In the genomic region with DNA sequence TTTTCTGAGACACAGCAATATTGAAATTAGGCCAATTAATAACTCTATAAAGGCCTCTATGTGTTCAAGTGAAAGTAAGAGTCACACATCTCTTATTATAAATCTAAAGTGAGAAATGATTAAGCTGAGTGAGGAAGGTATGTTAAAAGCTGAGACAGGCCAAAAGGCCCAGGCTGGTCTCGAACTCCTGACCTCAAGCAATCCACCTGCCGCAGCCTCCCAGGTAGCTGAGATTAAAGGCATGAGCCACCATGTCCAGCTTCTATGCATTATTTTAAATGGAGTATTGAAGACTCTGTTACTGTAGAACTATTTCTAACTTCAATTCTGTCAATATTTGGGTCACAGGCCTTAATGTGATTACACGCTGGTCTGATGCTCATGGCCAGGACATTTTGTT, we compare ENCODE assay signal across 7 cellular contexts.
DNase-seq lines count a peak whose midpoint lies in the region; ATAC-seq, FAIRE-seq and TF ChIP-seq lines count a peak whose summit lies in the region.
"Not testable (repeated sequence)": the region's sequence is repeated elsewhere in the genome, so short reads cannot be mapped to it uniquely, and the experiment has no call there.

No MANE protein-coding gene starts in this region.

- not testable (repeated sequence) for H3K36me3 Mint-ChIP-seq in Caco-2 (ENCODE audit: insufficient read depth, unreplicated experiment); WTC11

- not testable (repeated sequence) for H3K36me3 ChIP-seq in Caco-2 (ENCODE audit: control insufficient read depth, insufficient read depth, low read length); PC-9 (ENCODE audit: low read depth); GM12878 (ENCODE audit: control insufficient read depth in 2 of 2, insufficient read depth in 2 of 2, low read length in 1 of 2); endothelial cell of umbilical vein (ENCODE audit: control insufficient read depth in 2 of 2, extremely low read depth in 1 of 2, insufficient read depth in 2 of 2, low read length in 2 of 2)

- POLR2A ChIA-PET in Caco-2 (lab: Charles Lee); PC-9 (lab: Charles Lee; ENCODE audit: unreplicated experiment); WTC11 (lab: Charles Lee); GM12878 (lab: Charles Lee); endothelial cell of umbilical vein (lab: Charles Lee): not testable (repeated sequence)

- DNase-seq in Caco-2; H54 (ENCODE audit: insufficient read length, low spot score); PC-9; WTC11 (ENCODE audit: low spot score); GM12878 (ENCODE audit: low read depth, low spot score); endothelial cell of umbilical vein (ENCODE audit: low read depth, low spot score): not testable (repeated sequence)
- DNase-seq in cardiac septum (ENCODE audit: low spot score), result peak; percentile 60

- CTCF ChIA-PET in Caco-2 (lab: Charles Lee); PC-9 (lab: Charles Lee); WTC11 (lab: Charles Lee); GM12878 (lab: Yijun Ruan, JAX); endothelial cell of umbilical vein (lab: Charles Lee): not testable (repeated sequence)

- 86% methylated on average over 2 of the region's 3 CpGs for WGBS in GM12878 (ENCODE audit: insufficient coverage, insufficient replicate concordance, low lambda C conversion rate, missing lambda C conversion rate)

- not testable (repeated sequence) for H3F3A ChIP-seq in PC-9 (ENCODE audit: insufficient read depth, low read depth)

- not testable (repeated sequence) for H2AFZ ChIP-seq in PC-9; GM12878 (ENCODE audit: control insufficient read depth, low read depth, low read length); endothelial cell of umbilical vein (ENCODE audit: low read depth, low read length)

- not testable (repeated sequence) for H3K9me2 ChIP-seq in PC-9 (ENCODE audit: insufficient read depth)

- H3K4me3 Mint-ChIP-seq in Caco-2 (ENCODE audit: unreplicated experiment), result not testable (repeated sequence)
- peak overlapping the region; percentile 14; the same call in 1 of the 2 replicates for H3K4me3 Mint-ChIP-seq in WTC11

- H3K27ac ChIP-seq in PC-9; GM12878 (ENCODE audit: control insufficient read depth, insufficient read depth); endothelial cell of umbilical vein (ENCODE audit: insufficient read depth, low read depth, low read length): not testable (repeated sequence)

- H3K4me1 ChIP-seq in Caco-2; PC-9 (replicated peaks; ENCODE audit: insufficient read depth); GM12878 (ENCODE audit: control insufficient read depth, insufficient read depth, low read length); endothelial cell of umbilical vein (ENCODE audit: control insufficient read depth, extremely low read depth, insufficient read depth, low read length): not testable (repeated sequence)

- ATAC-seq in WTC11, GM12878: not testable (repeated sequence)

- not testable (repeated sequence) for H3K9ac ChIP-seq in GM12878 (ENCODE audit: control insufficient read depth, insufficient read depth, low read length); endothelial cell of umbilical vein (replicated peaks; ENCODE audit: extremely low read depth, insufficient read depth, low read length)

- not testable (repeated sequence) for H4K20me1 ChIP-seq in PC-9 (ENCODE audit: insufficient read depth); GM12878 (ENCODE audit: control insufficient read depth, insufficient read depth); endothelial cell of umbilical vein (replicated peaks; ENCODE audit: control insufficient read depth, extremely low read depth, insufficient read depth, low read length)

- H3K4me1 Mint-ChIP-seq in Caco-2 (ENCODE audit: low read depth, unreplicated experiment); WTC11: not testable (repeated sequence)

- not testable (repeated sequence) for H3K9me3 ChIP-seq in Caco-2; PC-9 (ENCODE audit: insufficient read depth, low read depth); GM12878 (replicated peaks; ENCODE audit: control insufficient read depth, insufficient read depth, low read length); endothelial cell of umbilical vein (replicated peaks; ENCODE audit: control insufficient read depth, insufficient read depth, low read length)

- peak; percentile 45 for FAIRE-seq in H54 (lab: Jason Lieb, UNC)
- not testable (repeated sequence) for FAIRE-seq in GM12878 (lab: Jason Lieb, UNC); endothelial cell of umbilical vein (lab: Jason Lieb, UNC)

- H3K27ac Mint-ChIP-seq in Caco-2 (ENCODE audit: unreplicated experiment); WTC11: not testable (repeated sequence)

- not testable (repeated sequence) for H3K4me2 ChIP-seq in PC-9; GM12878 (ENCODE audit: control insufficient read depth, insufficient read depth); endothelial cell of umbilical vein (ENCODE audit: insufficient read depth, low read length)

- not testable (repeated sequence) for H3K9me1 ChIP-seq in endothelial cell of umbilical vein (replicated peaks; ENCODE audit: control insufficient read depth, extremely low read depth, insufficient read depth, low read length)

- H3K27me3 ChIP-seq in Caco-2 (replicated peaks; ENCODE audit: control insufficient read depth, insufficient read depth, low read length); PC-9 (ENCODE audit: insufficient read depth, low read depth); GM12878 (replicated peaks in 1 of 2; ENCODE audit: control insufficient read depth in 2 of 2, insufficient read depth in 2 of 2, low read length in 1 of 2); endothelial cell of umbilical vein (ENCODE audit: control insufficient read depth in 2 of 2, insufficient read depth in 2 of 2, low read length in 2 of 2): not testable (repeated sequence)

- not testable (repeated sequence) for H3K27me3 Mint-ChIP-seq in Caco-2 (ENCODE audit: insufficient read depth, unreplicated experiment); WTC11 (ENCODE audit: low read depth)

- not testable (repeated sequence) for TF ChIP-seq EP300 in GM12878 (IDR thresholded peaks at IDR 0.05; ENCODE audit: borderline replicate concordance in 1 of 2, control insufficient read depth in 1 of 2, low read depth in 2 of 2, low read length in 2 of 2)

- intact Hi-C loops in Caco-2 (cut with micrococcal nuclease; ENCODE audit: unreplicated experiment); PC-9 (cut with micrococcal nuclease; ENCODE audit: unreplicated experiment); GM12878 (cut with micrococcal nuclease; ENCODE audit: unreplicated experiment); endothelial cell of umbilical vein (cut with micrococcal nuclease); cardiac septum (cut with DNase I): not testable (repeated sequence)

- SMC1A ChIA-PET in GM12878 (lab: Charles Lee; ENCODE audit: uncharacterized antibody, unreplicated experiment), result not testable (repeated sequence)

- BruUV-seq in Caco-2 (replicated peaks; lab: Mats Ljungman, UMichigan), result TSS peak; percentile 64
- TSS peak; percentile 62 for BruUV-seq in PC-9 (replicated peaks; lab: Mats Ljungman, UMichigan)
- TSS peak; percentile 76 for BruUV-seq in GM12878 (replicated peaks; lab: Mats Ljungman, UMichigan)
- TSS peak; percentile 74 for BruUV-seq in endothelial cell of umbilical vein (replicated peaks; lab: Mats Ljungman, UMichigan)

- in situ Hi-C loops in GM12878 (cut with MboI), result not testable (repeated sequence)

- not testable (repeated sequence) for H3K79me2 ChIP-seq in PC-9 (ENCODE audit: low read depth); GM12878 (ENCODE audit: control insufficient read depth, insufficient read depth, low read length); endothelial cell of umbilical vein (ENCODE audit: control insufficient read depth, insufficient read depth, low read length)

- RAD21 ChIA-PET in GM12878 (lab: Charles Lee; ENCODE audit: unreplicated experiment), result not testable (repeated sequence)

- not testable (repeated sequence) for TF ChIP-seq CTCF in Caco-2 (IDR thresholded peaks at IDR 0.05; ENCODE audit: insufficient read depth in 1 of 2, low read depth in 1 of 2, low read length in 1 of 2, severe bottlenecking in 1 of 2, unreplicated experiment in 1 of 2); PC-9 (conservative IDR thresholded peaks at IDR 0.05); WTC11 (IDR thresholded peaks at IDR 0.05); GM12878 (IDR thresholded peaks at IDR 0.05 in 2 of 3, conservative IDR thresholded peaks at IDR 0.05 in 1 of 3; ENCODE audit: control insufficient read depth in 2 of 3, extremely low read depth in 1 of 3, insufficient read depth in 1 of 3, low read depth in 3 of 3, low read length in 3 of 3); endothelial cell of umbilical vein (IDR thresholded peaks at IDR 0.05; ENCODE audit: extremely low read depth in 1 of 2, insufficient read depth in 1 of 2, low read depth in 1 of 2, low read length in 2 of 2)

- TF ChIP-seq POLR2A in H54 (IDR thresholded peaks at IDR 0.05; ENCODE audit: low read depth, low read length); GM12878 (IDR thresholded peaks at IDR 0.05; ENCODE audit: low read depth, low read length); endothelial cell of umbilical vein (IDR thresholded peaks at IDR 0.05; ENCODE audit: low read depth, low read length): not testable (repeated sequence)

- TF ChIP-seq RAD21 in GM12878 (IDR thresholded peaks at IDR 0.05; ENCODE audit: insufficient read depth, low read depth, low read length), result not testable (repeated sequence)

- not testable (repeated sequence) for H3K9me3 Mint-ChIP-seq in Caco-2 (ENCODE audit: unreplicated experiment); WTC11

- not testable (repeated sequence) for H3K4me3 ChIP-seq in Caco-2 (ENCODE audit: low read depth, low read length); PC-9; GM12878; endothelial cell of umbilical vein (replicated peaks in 1 of 3; ENCODE audit: insufficient read depth in 1 of 3, low read depth in 1 of 3, low read length in 3 of 3)

- dilution Hi-C loops in endothelial cell of umbilical vein (cut with MboI; ENCODE audit: extremely low pct_ligation_motif_present, low sequenced_read_pairs), result not testable (repeated sequence)
